1 cellular context compared by ENCODE assay signal in genomic region chr1:225883616-225884265, GRCh38.
TF ChIP-seq lines count a peak whose summit lies in the region.

No MANE protein-coding gene starts in this region.

TF ChIP-seq in IMR-90, 13 proteins besides CTCF, POLR2A, EP300 and RAD21:
- TF ChIP-seq ELK1 (IDR thresholded peaks at IDR 0.05; ENCODE audit: borderline replicate concordance, low read depth, low read length) (no peak), NFE2L2 (IDR thresholded peaks at IDR 0.05; ENCODE audit: low read depth, low read length) (no peak), MAFK (IDR thresholded peaks at IDR 0.05; ENCODE audit: low read depth, low read length) (no peak), MXI1 (IDR thresholded peaks at IDR 0.05; ENCODE audit: borderline replicate concordance, low read depth, low read length) (no peak), RCOR1 (IDR thresholded peaks at IDR 0.05; ENCODE audit: insufficient replicate concordance, low read length) (no peak), SMC3 (IDR thresholded peaks at IDR 0.05; ENCODE audit: low read depth, low read length) (no peak), BHLHE40 (IDR thresholded peaks at IDR 0.05; ENCODE audit: low read depth, low read length) (no peak), FOS (IDR thresholded peaks at IDR 0.05; ENCODE audit: low read depth, low read length) (no peak)
